Comparison of ENCODE assay signal across 22 cellular contexts in genomic region chr14:74604157-74604556, GRCh38. TPM values are rescaled to one million over a fixed set of nuclear protein-coding genes. Genes with fewer than 3 reads are reported as not detected.
A peak's percentile ranks its signal among the peaks of the same experiment; 100 is the strongest.
DNase-seq lines count a peak whose midpoint lies in the region; ATAC-seq, FAIRE-seq and TF ChIP-seq lines count a peak whose summit lies in the region.
"Had no signal": no experiment of that assay in that cellular context is flagged by ENCODE, and none has a peak within 500 bp of the region (broad histone marks: within the 10 kb centered on the region; RNA-seq: fewer than 3 reads in every experiment).

No MANE protein-coding gene starts in this region.

- DNase-seq in IMR-90 (no peak), ascending aorta (ENCODE audit: low spot score in 2 of 2) (no peak), osteoblast (ENCODE audit: insufficient read length, low spot score, missing footprints) (no peak), tibial artery (no peak), frontal cortex (ENCODE audit: low spot score in 2 of 2) (no peak), prostate gland (ENCODE audit: low spot score) (no peak)
- no peak for DNase-seq in stimulated activated naive CD4-positive, alpha-beta T cell treated with Interleukin-2 at 50 U/mL for 16 hours (lab: John Stamatoyannopoulos, UW)
- DNase-seq: ACHN; BE2C; C1 segment of cervical spinal cord; Caco-2; CD4-positive, CD25-positive, alpha-beta regulatory T cell; CD8-positive, alpha-beta memory T cell; HCEC 1CT had no signal

- H3K4me2 ChIP-seq in IMR-90 (ENCODE audit: low read depth, low read length) (no peak overlapping the region), osteoblast (ENCODE audit: insufficient read depth, low read length) (no peak overlapping the region)
- H3K4me2 ChIP-seq: GM23338 had no signal

- H3K56ac ChIP-seq in IMR-90 (ENCODE audit: extremely low read depth, insufficient read depth, low read length) = no peak overlapping the region

- peak overlapping the region; percentile 94 for H2BK120ac ChIP-seq in IMR-90 (ENCODE audit: low read depth, low read length)

- H3K27me3 ChIP-seq in IMR-90 (ENCODE audit: control insufficient read depth, insufficient read depth, low read length) = no peaks in the 10 kb centered on the region
- H3K27me3 ChIP-seq in ascending aorta = no peaks in the 10 kb centered on the region
- H3K27me3 ChIP-seq in osteoblast (ENCODE audit: insufficient read depth, low read length) = no peaks in the 10 kb centered on the region
- H3K27me3 ChIP-seq in tibial artery = no peaks in the 10 kb centered on the region
- H3K27me3 ChIP-seq in prostate gland (replicated peaks; ENCODE audit: insufficient read depth) = no peaks in the 10 kb centered on the region
- H3K27me3 ChIP-seq: BE2C had no signal

- BruUV-seq in IMR-90 (replicated peaks; lab: Mats Ljungman, UMichigan) = no TSS peak

- peak overlapping the region; percentile 74 for H4K5ac ChIP-seq in IMR-90 (ENCODE audit: low read depth, low read length)

- H3K36me3 ChIP-seq in IMR-90 (ENCODE audit: control insufficient read depth, insufficient read depth, low read length) = peaks cover 10% of the 10 kb centered on the region
- peaks cover 10 to 25% of the 10 kb centered on the region in 2 donors for H3K36me3 ChIP-seq in ascending aorta
- H3K36me3 ChIP-seq in osteoblast (ENCODE audit: insufficient read depth, low read length) = peaks cover 52% of the 10 kb centered on the region
- peaks cover 0 to 34% (median 9%) of the 10 kb centered on the region in 3 donors for H3K36me3 ChIP-seq in tibial artery
- no peaks in the 10 kb centered on the region for H3K36me3 ChIP-seq in prostate gland
- H3K36me3 ChIP-seq: BE2C had no signal

- no peak for TF ChIP-seq RAD21 in IMR-90 (IDR thresholded peaks at IDR 0.05; ENCODE audit: low read length)

- H2BK15ac ChIP-seq in IMR-90 (ENCODE audit: low read depth, low read length) = peak overlapping the region; percentile 73; the same call in 1 of the 3 replicates

- H3K27ac ChIP-seq in IMR-90 (ENCODE audit: insufficient read depth, low read length) = peak overlapping the region; percentile 17; the same call in 1 of the 2 replicates
- peak overlapping the region; percentile 91 to 94 for H3K27ac ChIP-seq in ascending aorta
- H3K27ac ChIP-seq in osteoblast (ENCODE audit: low read depth, low read length) = peak overlapping the region; percentile 85
- H3K27ac ChIP-seq in tibial artery = peak overlapping the region; percentile 64 to 71
- H3K27ac ChIP-seq in prostate gland = no peak overlapping the region

- H2AK5ac ChIP-seq in IMR-90 (ENCODE audit: low read depth, low read length) = peak overlapping the region; percentile 90

- no peak overlapping the region for H2BK5ac ChIP-seq in IMR-90 (ENCODE audit: low read depth, low read length, poor library complexity, severe bottlenecking)

- H4K91ac ChIP-seq in IMR-90 (ENCODE audit: insufficient read depth, low read depth, low read length) = peak overlapping the region; percentile 97

- H3K14ac ChIP-seq in IMR-90 (replicated peaks; ENCODE audit: low read depth, low read length) = peak overlapping the region; percentile 92

- peak overlapping the region; percentile 96 for H3K4ac ChIP-seq in IMR-90 (ENCODE audit: low read depth, low read length)

- dilution Hi-C loops in IMR-90 (cut with HindIII; ENCODE audit: low sequenced_read_pairs, unreplicated experiment) = no loop called here

- in situ Hi-C loops in IMR-90 (cut with MboI; ENCODE audit: low sequenced_read_pairs) = no loop called here

- H3K4me1 ChIP-seq in IMR-90 (ENCODE audit: control insufficient read depth, insufficient read depth, low read length) (peaks cover 40% of the 10 kb centered on the region), ascending aorta (peaks cover 26 to 58% of the 10 kb centered on the region in 2 donors), osteoblast (ENCODE audit: insufficient read depth, low read length) (peaks cover 65% of the 10 kb centered on the region), tibial artery (peaks cover 0 to 61% (median 55%) of the 10 kb centered on the region in 4 donors), prostate gland (replicated peaks) (peaks cover 6% of the 10 kb centered on the region)
- H3K4me1 ChIP-seq: BE2C had no signal

- peaks cover 34% of the 10 kb centered on the region for H3K9me1 ChIP-seq in IMR-90 (ENCODE audit: insufficient read depth, low read length)

- peak overlapping the region; percentile 68; the same call in 1 of the 2 replicates for H3K23ac ChIP-seq in IMR-90 (ENCODE audit: low read depth, low read length)

- POLR2A ChIA-PET in IMR-90 (lab: Charles Lee; ENCODE audit: unreplicated experiment) = interaction anchor here (1.4 kb wide), 1 partner anchor 33 kb away, joined by 4 read pairs; no protein-coding TSS in a partner anchor

- peak overlapping the region; percentile 17 for H2AK9ac ChIP-seq in IMR-90 (replicated peaks; ENCODE audit: low read depth, low read length, poor library complexity)

- intact Hi-C loops in IMR-90 (cut with micrococcal nuclease) (loop anchor here (10.0 kb wide), 1 partner anchor 281 kb away; the partner anchor contains the start of gene DLST), ascending aorta (cut with DNase I) (loop anchor here (5.0 kb wide), 1 partner anchor 37 kb away; no protein-coding TSS in a partner anchor), tibial artery (cut with DNase I; ENCODE audit: low total_unique reads) (no loop called here), prostate gland (cut with DNase I) (no loop called here)

- WGBS in IMR-90 (ENCODE audit: extremely low coverage in 2 of 2, insufficient read length in 1 of 2), 2 experiments = 100% methylated on average over 1 of the region's 7 CpGs; no CpG with 5 or more reads in 1 of the 2 experiments
- 87% methylated on average over 7 of the region's 7 CpGs for WGBS in prostate gland

- H3K79me1 ChIP-seq in IMR-90 (ENCODE audit: low read depth in 1 of 2, low read length in 2 of 2) = peaks cover 25 to 78% of the 10 kb centered on the region in 2 experiments; a peak in 3 of 4 replicates

- H3K9me3 ChIP-seq in IMR-90 (ENCODE audit: control insufficient read depth, insufficient read depth, low read length) = no peaks in the 10 kb centered on the region
- H3K9me3 ChIP-seq in ascending aorta = no peaks in the 10 kb centered on the region
- H3K9me3 ChIP-seq in osteoblast (ENCODE audit: low read depth, low read length) = no peaks in the 10 kb centered on the region
- H3K9me3 ChIP-seq in tibial artery = no peaks in the 10 kb centered on the region
- H3K9me3 ChIP-seq in prostate gland = no peaks in the 10 kb centered on the region
- H3K9me3 ChIP-seq: BE2C, Caco-2 had no signal

- H4K8ac ChIP-seq in IMR-90 (ENCODE audit: low read depth in 2 of 2, low read length in 2 of 2) = peak overlapping the region in 1 of 2 experiments; percentile 93; a peak in 1 of 4 replicates

- no peak for ATAC-seq in IMR-90 (ENCODE audit: low read depth)
- ATAC-seq in activated CD4-positive, CD25-positive, alpha-beta regulatory T cell treated with anti-CD3 and anti-CD28 coated beads, Interleukin-2, amount 50 U/mL, for 24 hours = no peak
- ATAC-seq: GM23338 had no signal

- H3K9ac ChIP-seq in IMR-90 (ENCODE audit: low read depth, low read length) = no peak overlapping the region

- CTCF ChIA-PET in IMR-90 (lab: Yijun Ruan, JAX) = interaction anchor here (0.6 to 1.0 kb wide), 3 partner anchors 9 to 103 kb away, joined by 3 read pairs; no protein-coding TSS in a partner anchor

- H3K18ac ChIP-seq in IMR-90 (ENCODE audit: low read depth, low read length) = peak overlapping the region; percentile 45

- FAIRE-seq in frontal cortex (lab: Jason Lieb, UNC) = no peak
- FAIRE-seq: A204.1, D721Med, G401.6, GM12891, GM19239, H54 had no signal

- H3K79me2 ChIP-seq in osteoblast (ENCODE audit: insufficient read depth, low read length) = peaks cover 97% of the 10 kb centered on the region

- no peak for TF ChIP-seq CTCF in IMR-90 (conservative IDR thresholded peaks at IDR 0.05; ENCODE audit: low read depth, low read length)
- TF ChIP-seq CTCF in ascending aorta (IDR thresholded peaks at IDR 0.05) = no peak
- no peak for TF ChIP-seq CTCF in osteoblast (IDR thresholded peaks at IDR 0.05; ENCODE audit: extremely low read depth, low read depth, low read length)
- no peak for TF ChIP-seq CTCF in tibial artery (IDR thresholded peaks at IDR 0.05)
- TF ChIP-seq CTCF in prostate gland (IDR thresholded peaks at IDR 0.05) = no peak

- peaks cover 2% of the 10 kb centered on the region; the same call in 1 of the 2 replicates for H4K20me1 ChIP-seq in IMR-90 (ENCODE audit: insufficient read depth, low read length)
- H4K20me1 ChIP-seq in osteoblast (ENCODE audit: insufficient read depth, low read length) = peaks cover 14% of the 10 kb centered on the region

- H2BK20ac ChIP-seq in IMR-90 (ENCODE audit: low read depth, low read length) = peak overlapping the region; percentile 98

- TF ChIP-seq POLR2A in IMR-90 (IDR thresholded peaks at IDR 0.05; ENCODE audit: low read depth, low read length) = no peak
- no peak for TF ChIP-seq POLR2A in prostate gland (IDR thresholded peaks at IDR 0.05)

- H2AFZ ChIP-seq in IMR-90 (replicated peaks; ENCODE audit: low read length, poor library complexity) (no peak overlapping the region), osteoblast (ENCODE audit: low read length) (no peak overlapping the region)
- H2AFZ ChIP-seq: GM23338 had no signal

- H3K4me3 ChIP-seq in IMR-90 (ENCODE audit: insufficient read depth, low read depth, low read length) (no peak overlapping the region), ascending aorta (no peak overlapping the region), osteoblast (ENCODE audit: insufficient read depth, low read length) (no peak overlapping the region), tibial artery (no peak overlapping the region), prostate gland (no peak overlapping the region)
- H3K4me3 ChIP-seq: GM23338 had no signal

TF ChIP-seq in IMR-90, 13 proteins besides CTCF, POLR2A, EP300 and RAD21 (continues in another document):
- TF ChIP-seq MAFK (IDR thresholded peaks at IDR 0.05; ENCODE audit: low read depth, low read length) (no peak), CEBPB (IDR thresholded peaks at IDR 0.05; ENCODE audit: low read depth, low read length) (no peak), ELK1 (IDR thresholded peaks at IDR 0.05; ENCODE audit: borderline replicate concordance, low read depth, low read length) (no peak), MAZ (IDR thresholded peaks at IDR 0.05; ENCODE audit: borderline replicate concordance, low read depth, low read length) (no peak)

RNA-seq across cellular contexts. Expression of gene LTBP2, which starts 7.9 kb away (rescaled TPM):
- 23.8 and 26.7 TPM in 2 replicates for total RNA-seq in IMR-90 (2012; rRNA removed)
- polyA plus RNA-seq in IMR-90 (2012; rRNA removed) = 79.3 and 81.8 TPM in 2 replicates
- 49.1 and 65.1 TPM in 2 replicates for polyA plus RNA-seq in IMR-90 (2012; cell fraction: cytosol; rRNA removed)
- 57.1 and 111 TPM in 2 replicates for polyA plus RNA-seq in IMR-90 (2012; cell fraction: nucleus; rRNA removed; ENCODE audit: low replicate concordance)
- total RNA-seq in ascending aorta = 383 TPM
- total RNA-seq in osteoblast = 493 and 546 TPM in 2 replicates
- 1.2 TPM for total RNA-seq in frontal cortex
- total RNA-seq in prostate gland = 10 to 100 TPM; 47.0 to 90.7 TPM

Comparison
In these comparisons a context has a peak if more than half of its experiments do, and no peak if none do; other contexts are left out.
1. H3K27ac ChIP-seq: peak in IMR-90 (single experiment), ascending aorta (2 of 2), osteoblast (single experiment) and tibial artery (2 of 2); none in prostate gland (0 of 2).
2. RNA of gene LTBP2, which starts 7.9 kb away (total RNA-seq): 493 to 546 TPM in osteoblast, 383 TPM in ascending aorta (single experiment), 47.0 to 90.7 TPM in prostate gland and 23.8 to 26.7 TPM in IMR-90; 1.2 TPM in frontal cortex (single experiment); every median in the first group is over 10 times any median in the second.
3. intact Hi-C loops: an anchor here in IMR-90 (10.0 kb wide) and ascending aorta (5.0 kb wide); none called in tibial artery and prostate gland.